28 cellular contexts compared by ENCODE assay signal in genomic region chrX:41445171-41445570, GRCh38. TPM values are rescaled to one million over a fixed set of nuclear protein-coding genes. Genes with fewer than 3 reads are reported as not detected.
A peak's percentile ranks its signal among the peaks of the same experiment; 100 is the strongest.
DNase-seq lines count a peak whose midpoint lies in the region; ATAC-seq lines count a peak whose summit lies in the region.
"Had no signal": no experiment of that assay in that cellular context is flagged by ENCODE, and none has a peak within 500 bp of the region (broad histone marks: within the 10 kb centered on the region; RNA-seq: fewer than 3 reads in every experiment).

No MANE protein-coding gene starts in this region.

- DNase-seq in NCI-H82 (lab: John Stamatoyannopoulos, UW) (peak; percentile 10), NCI-H82 treated with DMSO at 0.1 percent for 48 hours (lab: John Stamatoyannopoulos, UW; ENCODE audit: unreplicated experiment) (no peak), NCI-H1436 treated with DMSO at 0.1 percent for 48 hours (lab: John Stamatoyannopoulos, UW) (peak; percentile 4), aorta (no peak), middle frontal gyrus (ENCODE audit: extremely low spot score, low spot score) (no peak)
- no peak for DNase-seq in activated naive CD8-positive, alpha-beta T cell treated with anti-CD3 and anti-CD28 coated beads for 36 hours
- DNase-seq in stimulated activated CD4-positive, alpha-beta T cell treated with anti-CD3 and anti-CD28 coated beads, Interleukin-2, amount 100 ng/mL, for 48 hours, result no peak
- DNase-seq: 8988T; activated CD4-positive, alpha-beta T cell treated with anti-CD3 and anti-CD28 coated beads, Interleukin-2, amount 10 ng/mL, durations not matched to agents 7 days and 5 days; cerebellar nuclear complex; COR-L47; DND-41; heart left ventricle; mesenchymal stem cell; naive B cell; NCI-H1092 treated with DMSO at 0.1 percent for 48 hours; NCI-H510A treated with DMSO at 0.1 percent for 48 hours; occipital lobe; stimulated activated CD4-positive, alpha-beta T cell treated with anti-CD3 and anti-CD28 coated beads, Interleukin-4, amount 100 ng/mL, for 4 hours; stimulated activated naive CD8-positive, alpha-beta T cell treated with anti-CD3 and anti-CD28 coated beads, Interleukin-15, amount 100 ng/mL, for 72 hours; tibial artery; WERI-Rb-1 had no signal

- ATAC-seq in GM21529 (IDR thresholded peaks at IDR 0.05; ENCODE audit: unreplicated experiment) (peak; percentile 27), aorta (ENCODE audit: low FRiP score) (no peak)
- ATAC-seq: activated naive CD4-positive, alpha-beta T cell treated with anti-CD3 and anti-CD28 coated beads, Interleukin-2, amount 50 U/mL, for 72 hours; heart left ventricle; SK-N-SH treated with all-trans-retinoic acid at 6 μM for 48 hours; stimulated activated naive CD8-positive, alpha-beta T cell treated with anti-CD3 and anti-CD28 coated beads, Interleukin-15, amount 100 ng/mL, for 72 hours had no signal

- H3K36me3 ChIP-seq in aorta (ENCODE audit: control insufficient read depth in 1 of 2, insufficient read depth in 2 of 2, low read length in 1 of 2), result no peaks in the 10 kb centered on the region
- H3K36me3 ChIP-seq: HAP-1, heart left ventricle, tibial artery, WERI-Rb-1 had no signal

- H3K27ac ChIP-seq in aorta (ENCODE audit: low read depth in 1 of 2, low read length in 2 of 2), result no peak overlapping the region
- H3K27ac ChIP-seq: heart left ventricle, RWPE1, tibial artery, WERI-Rb-1 had no signal

- WGBS in aorta, 2 donors, result 71 to 82% methylated on average over 7 of the region's 7 CpGs

- H3K9me3 Mint-ChIP-seq in activated naive CD8-positive, alpha-beta T cell treated with anti-CD3 and anti-CD28 coated beads for 36 hours, result no peaks in the 10 kb centered on the region
- H3K9me3 Mint-ChIP-seq: activated CD4-positive, alpha-beta T cell treated with anti-CD3 and anti-CD28 coated beads, Interleukin-2, amount 10 ng/mL, durations not matched to agents 7 days and 5 days; activated naive CD4-positive, alpha-beta T cell treated with anti-CD3 and anti-CD28 coated beads, Interleukin-2, amount 50 U/mL, for 72 hours; stimulated activated naive CD8-positive, alpha-beta T cell treated with anti-CD3 and anti-CD28 coated beads, Interleukin-15, amount 100 ng/mL, for 72 hours; T-helper 2 cell treated with Interferon-gamma antibody and Interleukin-4, amounts not matched to agents 5 μg/mL and 100 μg/mL, for 36 hours had no signal

- H3K4me3 Mint-ChIP-seq in activated naive CD8-positive, alpha-beta T cell treated with anti-CD3 and anti-CD28 coated beads for 36 hours, result no peak overlapping the region
- H3K4me3 Mint-ChIP-seq: activated CD4-positive, alpha-beta T cell treated with anti-CD3 and anti-CD28 coated beads, Interleukin-2, amount 10 ng/mL, durations not matched to agents 7 days and 5 days; stimulated activated naive CD8-positive, alpha-beta T cell treated with anti-CD3 and anti-CD28 coated beads, Interleukin-15, amount 100 ng/mL, for 72 hours; T-helper 2 cell treated with Interferon-gamma antibody and Interleukin-4, amounts not matched to agents 5 μg/mL and 100 μg/mL, for 36 hours had no signal

- H3K9me3 ChIP-seq in aorta (ENCODE audit: control insufficient read depth, low read length), result no peaks in the 10 kb centered on the region
- H3K9me3 ChIP-seq: HAP-1, heart left ventricle, tibial artery had no signal

- no peak overlapping the region for H3K27ac Mint-ChIP-seq in activated naive CD8-positive, alpha-beta T cell treated with anti-CD3 and anti-CD28 coated beads for 36 hours
- H3K27ac Mint-ChIP-seq: activated CD4-positive, alpha-beta T cell treated with anti-CD3 and anti-CD28 coated beads, Interleukin-2, amount 10 ng/mL, durations not matched to agents 7 days and 5 days; activated naive CD4-positive, alpha-beta T cell treated with anti-CD3 and anti-CD28 coated beads, Interleukin-2, amount 50 U/mL, for 72 hours; stimulated activated naive CD8-positive, alpha-beta T cell treated with anti-CD3 and anti-CD28 coated beads, Interleukin-15, amount 100 ng/mL, for 72 hours; T-helper 2 cell treated with Interferon-gamma antibody and Interleukin-4, amounts not matched to agents 5 μg/mL and 100 μg/mL, for 36 hours had no signal

- intact Hi-C loops in aorta (cut with DNase I), result no loop called here

- H3K4me3 ChIP-seq in aorta (ENCODE audit: low read length in 2 of 2), result no peak overlapping the region
- H3K4me3 ChIP-seq: HAP-1, heart left ventricle, tibial artery had no signal

- no peaks in the 10 kb centered on the region for H3K36me3 Mint-ChIP-seq in activated naive CD8-positive, alpha-beta T cell treated with anti-CD3 and anti-CD28 coated beads for 36 hours
- H3K36me3 Mint-ChIP-seq: activated naive CD4-positive, alpha-beta T cell treated with anti-CD3 and anti-CD28 coated beads, Interleukin-2, amount 50 U/mL, for 72 hours; naive B cell had no signal

- H3K4me1 ChIP-seq in aorta (ENCODE audit: control insufficient read depth in 1 of 2, insufficient read depth in 2 of 2, low read length in 2 of 2), result no peaks in the 10 kb centered on the region

- H3K27me3 Mint-ChIP-seq in activated naive CD8-positive, alpha-beta T cell treated with anti-CD3 and anti-CD28 coated beads for 36 hours, result peaks cover 4% of the 10 kb centered on the region
- H3K27me3 Mint-ChIP-seq: activated CD4-positive, alpha-beta T cell treated with anti-CD3 and anti-CD28 coated beads, Interleukin-2, amount 10 ng/mL, durations not matched to agents 7 days and 5 days; naive B cell had no signal

- peaks cover 21% of the 10 kb centered on the region for H3K4me1 Mint-ChIP-seq in activated naive CD8-positive, alpha-beta T cell treated with anti-CD3 and anti-CD28 coated beads for 36 hours

- H3K27me3 ChIP-seq in aorta (ENCODE audit: control insufficient read depth in 1 of 2, insufficient read depth in 2 of 2, low read length in 1 of 2), result no peaks in the 10 kb centered on the region
- H3K27me3 ChIP-seq: tibial artery had no signal

RNA-seq across cellular contexts. Expression of gene NYX, which starts 2.0 kb away (rescaled TPM):
- total RNA-seq in activated naive CD8-positive, alpha-beta T cell treated with anti-CD3 and anti-CD28 coated beads for 36 hours, result not detected
- not detected for total RNA-seq in aorta
- not detected for polyA plus RNA-seq in aorta
- total RNA-seq: activated CD4-positive, alpha-beta T cell treated with anti-CD3 and anti-CD28 coated beads, Interleukin-2, amount 10 ng/mL, durations not matched to agents 7 days and 5 days; activated naive CD4-positive, alpha-beta T cell treated with anti-CD3 and anti-CD28 coated beads, Interleukin-2, amount 50 U/mL, for 72 hours; heart left ventricle; occipital lobe had no signal
- polyA plus RNA-seq: heart left ventricle had no signal

Comparison
In these comparisons a context has a peak if more than half of its experiments do, and no peak if none do; other contexts are left out.
1. DNase-seq: peak in NCI-H82 (single experiment) and NCI-H1436 treated with DMSO at 0.1 percent for 48 hours (single experiment); none in NCI-H82 treated with DMSO at 0.1 percent for 48 hours (single experiment), activated naive CD8-positive, alpha-beta T cell treated with anti-CD3 and anti-CD28 coated beads for 36 hours (single experiment), stimulated activated CD4-positive, alpha-beta T cell treated with anti-CD3 and anti-CD28 coated beads, Interleukin-2, amount 100 ng/mL, for 48 hours (0 of 2), aorta (0 of 2) and middle frontal gyrus (single experiment).